In genomic region chr18:57845468-57846103, GRCh38 we compare ENCODE assay signal across 17 cellular contexts. TPM values are rescaled to one million over a fixed set of nuclear protein-coding genes. Genes with fewer than 3 reads are reported as not detected.
DNase-seq lines count a peak whose midpoint lies in the region; ATAC-seq and TF ChIP-seq lines count a peak whose summit lies in the region.
"Had no signal": no experiment of that assay in that cellular context is flagged by ENCODE, and none has a peak within 500 bp of the region (broad histone marks: within the 10 kb centered on the region; RNA-seq: fewer than 3 reads in every experiment).

No MANE protein-coding gene starts in this region.

- in situ Hi-C loops in astrocyte of the spinal cord (cut with HindIII; ENCODE audit: low sequenced_read_pairs), result no loop called here

- no peaks in the 10 kb centered on the region for H3K9me3 ChIP-seq in mesodermal cell (ENCODE audit: control insufficient read depth, low read length)
- H3K9me3 ChIP-seq in OCI-LY7 (ENCODE audit: low read length), result no peaks in the 10 kb centered on the region

- WGBS in mesodermal cell (ENCODE audit: insufficient coverage in 2 of 2), 2 experiments, result 93 to 96% methylated on average over 3 to 6 of the region's 7 CpGs

- BruUV-seq in Calu3 (replicated peaks; lab: Mats Ljungman, UMichigan) (no TSS peak), OCI-LY7 (replicated peaks; lab: Mats Ljungman, UMichigan) (no TSS peak)

- no peak overlapping the region for H3K4me2 ChIP-seq in OCI-LY7 (ENCODE audit: low read length)

- DNase-seq in Calu3 (no peak), astrocyte of the spinal cord (ENCODE audit: low read depth, low spot score) (peak; percentile 12), OCI-LY7 (ENCODE audit: low spot score) (no peak), DMS79 (lab: John Stamatoyannopoulos, UW) (no peak)
- no peak for DNase-seq in activated T-cell treated with anti-CD3 and anti-CD28 coated beads, Interleukin-2, amount 50 U/mL, for 48 hours
- DNase-seq: activated CD4-positive, alpha-beta T cell treated with anti-CD3 and anti-CD28 coated beads for 1 hour; activated CD8-positive, alpha-beta memory T cell treated with anti-CD3 and anti-CD28 coated beads, Interleukin-2, amount 50 U/mL, for 4 hours; activated naive CD4-positive, alpha-beta T cell treated with anti-CD3 and anti-CD28 coated beads for 36 hours; effector CD4-positive, alpha-beta T cell; NCI-H2081 treated with DMSO at 0.1 percent for 48 hours; NCI-H774 had no signal

- H3K4me3 ChIP-seq in astrocyte of the spinal cord (ENCODE audit: low read depth, low read length) (no peak overlapping the region), mesodermal cell (ENCODE audit: extremely low read depth, insufficient read depth, low read length, poor library complexity, severe bottlenecking) (no peak overlapping the region), OCI-LY7 (ENCODE audit: low read depth, low read length, poor library complexity, severe bottlenecking) (no peak overlapping the region)

- no peaks in the 10 kb centered on the region for H3K27me3 Mint-ChIP-seq in Calu3 (ENCODE audit: unreplicated experiment)

- H3K27ac Mint-ChIP-seq in Calu3 (ENCODE audit: unreplicated experiment), result peak overlapping the region; percentile 25
- H3K27ac Mint-ChIP-seq: activated naive CD4-positive, alpha-beta T cell treated with anti-CD3 and anti-CD28 coated beads for 36 hours had no signal

- H2AFZ ChIP-seq in OCI-LY7 (ENCODE audit: low read length), result no peak overlapping the region

- POLR2A ChIA-PET in OCI-LY7 (lab: Charles Lee), result no interaction called here

- intact Hi-C loops in Calu3 (cut with micrococcal nuclease; ENCODE audit: unreplicated experiment) (no loop called here), OCI-LY7 (cut with micrococcal nuclease; ENCODE audit: unreplicated experiment) (no loop called here)

- no peaks in the 10 kb centered on the region for H3K79me2 ChIP-seq in OCI-LY7 (ENCODE audit: insufficient read depth, low read depth, low read length)

- H3K9me3 Mint-ChIP-seq in Calu3 (ENCODE audit: low read depth, unreplicated experiment), result no peaks in the 10 kb centered on the region
- H3K9me3 Mint-ChIP-seq: activated naive CD4-positive, alpha-beta T cell treated with anti-CD3 and anti-CD28 coated beads for 36 hours had no signal

- no peaks in the 10 kb centered on the region for H4K20me1 ChIP-seq in OCI-LY7 (ENCODE audit: insufficient read depth, low read length)

- H3K4me1 ChIP-seq in mesodermal cell (ENCODE audit: control insufficient read depth, insufficient read depth, low read length, poor library complexity, severe bottlenecking), result no peaks in the 10 kb centered on the region
- H3K4me1 ChIP-seq in OCI-LY7 (ENCODE audit: insufficient read depth, low read length, poor library complexity, severe bottlenecking), result no peaks in the 10 kb centered on the region

- no peak for TF ChIP-seq CTCF in Calu3 (IDR thresholded peaks at IDR 0.05; ENCODE audit: unreplicated experiment)
- TF ChIP-seq CTCF in astrocyte of the spinal cord (IDR thresholded peaks at IDR 0.05; ENCODE audit: low read depth, low read length), result no peak
- TF ChIP-seq CTCF in OCI-LY7 (conservative IDR thresholded peaks at IDR 0.05; ENCODE audit: low read length), result no peak

- H3K27ac ChIP-seq in mesodermal cell (ENCODE audit: low read depth, low read length, severe bottlenecking), result peak overlapping the region; percentile 75
- no peak overlapping the region for H3K27ac ChIP-seq in OCI-LY7 (ENCODE audit: low read depth, low read length, poor library complexity, severe bottlenecking)

- H3K36me3 ChIP-seq in mesodermal cell (ENCODE audit: control insufficient read depth, insufficient read depth, low read length) (no peaks in the 10 kb centered on the region), OCI-LY7 (ENCODE audit: insufficient read depth, low read length) (no peaks in the 10 kb centered on the region)

- no peak overlapping the region for H3K4me3 Mint-ChIP-seq in Calu3 (ENCODE audit: low read depth, unreplicated experiment)
- H3K4me3 Mint-ChIP-seq: activated naive CD4-positive, alpha-beta T cell treated with anti-CD3 and anti-CD28 coated beads for 36 hours had no signal

- ATAC-seq in HG02938 (IDR thresholded peaks at IDR 0.05; ENCODE audit: unreplicated experiment), result peak; percentile 43
- no peak for ATAC-seq in GM19324 (IDR thresholded peaks at IDR 0.05; ENCODE audit: low FRiP score, unreplicated experiment)
- ATAC-seq: left lobe of liver had no signal

- CTCF ChIA-PET in Calu3 (lab: Charles Lee) (interaction anchor here (0.8 kb wide), 1 partner anchor 22 kb away, joined by 3 read pairs; no protein-coding TSS in a partner anchor), OCI-LY7 (lab: Charles Lee; ENCODE audit: unreplicated experiment) (no interaction called here)

- H3K9me2 ChIP-seq in OCI-LY7 (ENCODE audit: insufficient read depth, low read length), result no peaks in the 10 kb centered on the region

- no peaks in the 10 kb centered on the region for H3K36me3 Mint-ChIP-seq in Calu3 (ENCODE audit: insufficient read depth, unreplicated experiment)
- H3K36me3 Mint-ChIP-seq: brain had no signal

- peaks cover 44% of the 10 kb centered on the region for H3K4me1 Mint-ChIP-seq in Calu3 (ENCODE audit: low read depth, unreplicated experiment)

RNA-seq across cellular contexts. Expression of gene ATP8B1, which starts 42.5 kb away (rescaled TPM):
- 62.3 and 66.2 TPM in 2 replicates for total RNA-seq in Calu3 (2022)
- polyA plus RNA-seq in mesodermal cell (2013, experiment 1 of 2), result 3.6 TPM
- polyA plus RNA-seq in mesodermal cell (2013, experiment 2 of 2), result 2.7 TPM
- total RNA-seq in OCI-LY7 (2014; rRNA removed; shearing (Covaris generic)), result not detected in 2 replicates
- total RNA-seq in OCI-LY7 (2022), result not detected in 2 replicates
- total RNA-seq: activated naive CD4-positive, alpha-beta T cell treated with anti-CD3 and anti-CD28 coated beads for 36 hours; T-helper 2 cell treated with Interferon-gamma antibody and Interleukin-4, amounts not matched to agents 100 ng/mL and 5 ng/mL, for 36 hours had no signal

Comparison
In these comparisons a context has a peak if more than half of its experiments do, and no peak if none do; other contexts are left out.
1. RNA of gene ATP8B1, which starts 42.5 kb away (total RNA-seq): 62.3 to 66.2 TPM in Calu3; not detected in OCI-LY7; every median in the first group is over 10 times any median in the second.